8 cellular contexts compared by ENCODE assay signal in the genomic region with DNA sequence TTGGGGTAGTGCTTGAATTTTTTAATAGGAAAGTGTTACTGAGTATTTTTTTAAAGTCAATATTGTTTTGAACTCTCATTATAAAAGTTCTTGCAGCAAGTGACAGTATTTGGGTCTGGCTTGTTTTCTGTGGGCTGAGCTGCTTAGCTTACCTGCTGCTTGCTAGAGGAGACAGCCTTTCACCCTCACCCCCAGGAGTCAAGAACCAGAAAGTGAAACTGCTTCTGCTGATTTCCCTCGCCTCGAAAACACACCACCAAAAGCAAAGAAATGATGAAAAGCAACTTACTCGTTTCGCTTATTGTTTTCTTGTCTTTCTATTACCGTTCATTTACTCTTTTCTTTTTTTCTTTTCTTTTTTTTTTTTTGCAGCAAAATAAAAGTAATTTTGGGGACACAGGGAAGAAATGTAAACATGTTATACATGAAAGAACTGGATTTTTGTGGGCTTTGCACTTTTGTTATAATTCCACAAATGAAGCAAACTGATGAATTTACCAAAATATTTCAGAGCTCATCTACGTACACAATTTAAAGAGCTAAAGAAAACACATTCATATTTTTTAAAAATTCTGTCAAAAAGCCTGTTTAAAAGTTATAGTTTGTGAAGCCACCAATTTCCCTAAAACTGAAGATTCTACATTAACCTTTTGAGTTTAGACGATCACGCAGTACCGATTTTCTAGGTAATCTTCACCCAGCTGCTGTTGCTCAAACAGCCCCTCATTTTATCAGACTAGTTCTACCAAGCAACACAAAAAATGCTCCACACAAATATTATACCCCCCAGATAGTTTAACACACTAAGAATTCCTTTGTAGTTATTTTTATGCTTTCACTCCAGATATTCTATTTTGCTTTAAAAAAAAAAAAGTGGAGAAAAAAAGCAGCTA. TPM values are rescaled to one million over a fixed set of nuclear protein-coding genes. Genes with fewer than 3 reads are reported as not detected.
DNase-seq lines count a peak whose midpoint lies in the region; ATAC-seq, FAIRE-seq and TF ChIP-seq lines count a peak whose summit lies in the region.

No MANE protein-coding gene starts in this region.

- CTCF ChIA-PET in K562 (lab: Yijun Ruan, JAX; ENCODE audit: low intra/inter-chr PET ratio) (no interaction called here), SK-N-SH (lab: Yijun Ruan, JAX) (interaction anchor here (1.5 to 4.1 kb wide), 2 partner anchors 26 to 143 kb away, joined by 3 to 24 read pairs; no protein-coding TSS in a partner anchor)

- ATAC-seq in GM21447 (IDR thresholded peaks at IDR 0.05; ENCODE audit: unreplicated experiment) (peak; percentile 52), K562 (no peak), omental fat pad (ENCODE audit: low FRiP score) (no peak)
- no peak for ATAC-seq in stimulated activated effector memory CD8-positive, alpha-beta T cell treated with anti-CD3 and anti-CD28 coated beads, Interleukin-12 subunit alpha, Interleukin-12 subunit beta, amount 100 ng/mL, for 72 hours

- H3K4me1 Mint-ChIP-seq in stimulated activated effector memory CD8-positive, alpha-beta T cell treated with anti-CD3 and anti-CD28 coated beads, Interleukin-12 subunit alpha, Interleukin-12 subunit beta, amount 100 ng/mL, for 72 hours = peaks cover 79% of the 10 kb centered on the region

- H3K27me3 ChIP-seq in OCI-LY3 (ENCODE audit: low read depth, low read length) (no peaks in the 10 kb centered on the region), K562 (ENCODE audit: control insufficient read depth in 2 of 2, insufficient read depth in 2 of 2, low read length in 2 of 2) (peaks cover 47 to 51% of the 10 kb centered on the region in 2 experiments), SK-N-SH (ENCODE audit: insufficient read depth) (peaks cover 8% of the 10 kb centered on the region; the same call in 1 of the 2 replicates)

- POLR2A ChIA-PET in K562 (lab: Yijun Ruan, JAX) (no interaction called here), SK-N-SH (lab: Yijun Ruan, JAX) (interaction anchor here (1.2 kb wide), 1 partner anchor 8 kb away, joined by 3 read pairs; no protein-coding TSS in a partner anchor)

- TF ChIP-seq CTCF in OCI-LY3 (IDR thresholded peaks at IDR 0.05; ENCODE audit: low read depth, low read length) (no peak), K562 (IDR thresholded peaks at IDR 0.05 in 2 of 3, conservative IDR thresholded peaks at IDR 0.05 in 1 of 3; ENCODE audit: insufficient read depth in 2 of 3, low read depth in 1 of 3, low read length in 3 of 3) (no peak), omental fat pad (IDR thresholded peaks at IDR 0.05) (no peak), SK-N-SH (IDR thresholded peaks at IDR 0.05) (no peak)

- peaks cover 23% of the 10 kb centered on the region for H3K4me1 ChIP-seq in OCI-LY3 (ENCODE audit: low read length)
- H3K4me1 ChIP-seq in K562 (replicated peaks in 1 of 2; ENCODE audit: control insufficient read depth in 2 of 2, insufficient read depth in 2 of 2, low read length in 2 of 2) = no peaks in the 10 kb centered on the region
- peaks cover 0 to 33% of the 10 kb centered on the region in 2 experiments; a peak in 3 of 4 replicates for H3K4me1 ChIP-seq in SK-N-SH (ENCODE audit: control insufficient read depth in 1 of 2, insufficient read depth in 2 of 2, low read depth in 1 of 2, low read length in 1 of 2)

- intact Hi-C loops in K562 (cut with micrococcal nuclease) = no loop called here

- H2AFZ ChIP-seq in OCI-LY3 (ENCODE audit: low read depth, low read length) (peak overlapping the region; percentile 87; the same call in 1 of the 2 replicates), K562 (ENCODE audit: low read depth, low read length) (no peak overlapping the region), SK-N-SH (ENCODE audit: low read depth) (no peak overlapping the region)

- TF ChIP-seq RAD21 in K562 (CRISPR knock-in tag; conservative IDR thresholded peaks at IDR 0.05 in 1 of 2, IDR thresholded peaks at IDR 0.05 in 1 of 2) = no peak
- no peak for TF ChIP-seq RAD21 in SK-N-SH (IDR thresholded peaks at IDR 0.05; ENCODE audit: low read length)

- no TSS peak for BruUV-seq in K562 (replicated peaks; lab: Mats Ljungman, UMichigan)

- DNase-seq in K562 (ENCODE audit: extremely low read depth in 1 of 4, low spot score in 3 of 4) = no peak
- DNase-seq in stimulated activated effector memory CD8-positive, alpha-beta T cell treated with anti-CD3 and anti-CD28 coated beads, Interleukin-12 subunit alpha, Interleukin-12 subunit beta, amount 100 ng/mL, for 72 hours (ENCODE audit: low spot score in 2 of 2) = peak in 1 of 2 donors; percentile 67
- no peak for DNase-seq in omental fat pad (ENCODE audit: low spot score)
- no peak for DNase-seq in SK-N-SH
- no peak for DNase-seq in cerebellar cortex (ENCODE audit: low spot score)
- no peak for DNase-seq in NCI-H524 treated with DMSO at 0.1 percent for 48 hours (lab: John Stamatoyannopoulos, UW)

- H3K36me3 Mint-ChIP-seq in stimulated activated effector memory CD8-positive, alpha-beta T cell treated with anti-CD3 and anti-CD28 coated beads, Interleukin-12 subunit alpha, Interleukin-12 subunit beta, amount 100 ng/mL, for 72 hours = peaks cover 11% of the 10 kb centered on the region

- H3K4me3 Mint-ChIP-seq in stimulated activated effector memory CD8-positive, alpha-beta T cell treated with anti-CD3 and anti-CD28 coated beads, Interleukin-12 subunit alpha, Interleukin-12 subunit beta, amount 100 ng/mL, for 72 hours = peak overlapping the region; percentile 80

- WGBS in K562 (ENCODE audit: insufficient coverage, low coverage, missing lambda C conversion rate) = 0% methylated on average over 9 of the region's 9 CpGs
- WGBS in SK-N-SH (ENCODE audit: low lambda C conversion rate) = 86% methylated on average over 9 of the region's 9 CpGs

- H3K9me2 ChIP-seq in SK-N-SH = no peaks in the 10 kb centered on the region

- H3K9me1 ChIP-seq in K562 (ENCODE audit: control insufficient read depth, insufficient read depth, low read length) = no peaks in the 10 kb centered on the region

- H3K27ac ChIP-seq in OCI-LY3 (ENCODE audit: low read length) (no peak overlapping the region), K562 (ENCODE audit: extremely low read depth, low read depth, low read length) (no peak overlapping the region), SK-N-SH (ENCODE audit: low read depth in 2 of 2, low read length in 1 of 2) (no peak overlapping the region)

- H3K4me3 ChIP-seq in OCI-LY3 (ENCODE audit: low read length) (peak overlapping the region; percentile 64), K562 (no peak overlapping the region), SK-N-SH (ENCODE audit: low read depth in 2 of 2, low read length in 1 of 2) (no peak overlapping the region)

- in situ Hi-C loops in K562 (cut with MboI) = no loop called here

- H3K4me2 ChIP-seq in OCI-LY3 (ENCODE audit: low read length) = peak overlapping the region; percentile 77
- no peak overlapping the region for H3K4me2 ChIP-seq in K562 (ENCODE audit: insufficient read depth, low read length)
- H3K4me2 ChIP-seq in SK-N-SH = no peak overlapping the region

- H3K9ac ChIP-seq in OCI-LY3 (ENCODE audit: low read length) (peak overlapping the region; percentile 47), K562 (ENCODE audit: insufficient read depth in 1 of 2, low read depth in 2 of 2, low read length in 2 of 2) (no peak overlapping the region), SK-N-SH (no peak overlapping the region)

- H4K20me1 ChIP-seq in OCI-LY3 (ENCODE audit: insufficient read depth, low read length) (no peaks in the 10 kb centered on the region), K562 (replicated peaks; ENCODE audit: control insufficient read depth, insufficient read depth, low read length) (peaks cover 8% of the 10 kb centered on the region; the same call in 1 of the 2 replicates), SK-N-SH (ENCODE audit: insufficient read depth) (no peaks in the 10 kb centered on the region)

- H3K79me2 ChIP-seq in OCI-LY3 (ENCODE audit: low read length) (no peaks in the 10 kb centered on the region), K562 (ENCODE audit: control insufficient read depth, insufficient read depth, low read length) (no peaks in the 10 kb centered on the region), SK-N-SH (ENCODE audit: insufficient read depth) (no peaks in the 10 kb centered on the region)

- H3K9me3 ChIP-seq in OCI-LY3 (ENCODE audit: insufficient read depth, low read length) (no peaks in the 10 kb centered on the region), K562 (replicated peaks; ENCODE audit: control insufficient read depth, insufficient read depth, low read depth, low read length) (no peaks in the 10 kb centered on the region), SK-N-SH (no peaks in the 10 kb centered on the region)

- FAIRE-seq in K562 (lab: Jason Lieb, UNC) = peak; percentile 56

- no peak for TF ChIP-seq POLR2A in K562 (conservative IDR thresholded peaks at IDR 0.05)

- no peaks in the 10 kb centered on the region for H3F3A ChIP-seq in SK-N-SH (replicated peaks; ENCODE audit: insufficient read depth)

- H3K9me3 Mint-ChIP-seq in stimulated activated effector memory CD8-positive, alpha-beta T cell treated with anti-CD3 and anti-CD28 coated beads, Interleukin-12 subunit alpha, Interleukin-12 subunit beta, amount 100 ng/mL, for 72 hours = no peaks in the 10 kb centered on the region

- H3K36me3 ChIP-seq in OCI-LY3 (replicated peaks; ENCODE audit: low read depth, low read length) (no peaks in the 10 kb centered on the region), K562 (ENCODE audit: control insufficient read depth, insufficient read depth, low read length) (no peaks in the 10 kb centered on the region), SK-N-SH (replicated peaks in 1 of 2; ENCODE audit: control insufficient read depth in 1 of 2, insufficient read depth in 2 of 2, low read length in 1 of 2) (no peaks in the 10 kb centered on the region)

- H3K27ac Mint-ChIP-seq in stimulated activated effector memory CD8-positive, alpha-beta T cell treated with anti-CD3 and anti-CD28 coated beads, Interleukin-12 subunit alpha, Interleukin-12 subunit beta, amount 100 ng/mL, for 72 hours = peak overlapping the region; percentile 93

- TF ChIP-seq EP300 in K562 (IDR thresholded peaks at IDR 0.05; ENCODE audit: low read length) (no peak), SK-N-SH (IDR thresholded peaks at IDR 0.05; ENCODE audit: borderline replicate concordance in 1 of 2, low read depth in 1 of 2, low read length in 1 of 2) (no peak)

RNA-seq across cellular contexts. Expression of a gene that starts 1.7 kb away (rescaled TPM):
- total RNA-seq in K562 (2011; cell fraction: chromatin; rRNA removed; ENCODE audit: low replicate concordance) = not detected in 2 replicates
- total RNA-seq in K562 (2011; cell fraction: nucleolus; rRNA removed) = not detected in 2 replicates
- total RNA-seq in K562 (2011; cell fraction: nucleoplasm; rRNA removed) = not detected in 2 replicates
- total RNA-seq in K562 (2014; rRNA removed) = not detected in 2 replicates
- total RNA-seq in K562 (2014; rRNA removed; fragmentation: Illumina TruSeq; extraction: Trizol) = not detected in 2 replicates
- not detected in 2 replicates for total RNA-seq in K562 (2015; rRNA removed; fragmentation: Illumina TruSeq; extraction: Trizol)
- 0.04 and 0.16 TPM in 2 replicates for total RNA-seq in K562 (2021)
- not detected in 2 replicates for polyA plus RNA-seq in K562 (2011; rRNA removed)
- not detected in 2 replicates for polyA plus RNA-seq in K562 (2011; cell fraction: cytosol; rRNA removed)
- not detected in 2 replicates for polyA plus RNA-seq in K562 (2011; cell fraction: nucleus; rRNA removed)
- polyA plus RNA-seq in K562 (2012) = not detected in 2 replicates
- not detected in 2 replicates for polyA plus RNA-seq in K562 (2014; fragmentation: Illumina TruSeq; extraction: Trizol)
- not detected for polyA plus RNA-seq in K562 (2014; fragmentation: Nextera tagmentation; extraction: Ambion mirVana)
- not detected in 2 replicates for polyA plus RNA-seq in K562 (2014; rRNA removed)
- not detected in 2 replicates for polyA minus RNA-seq in K562 (2011; rRNA and poly(A)+ RNA removed)
- not detected in 2 replicates for polyA minus RNA-seq in K562 (2011; cell fraction: cytosol; rRNA and poly(A)+ RNA removed)
- polyA minus RNA-seq in K562 (2011; cell fraction: nucleus; rRNA and poly(A)+ RNA removed) = not detected in 2 replicates
- 1 to 10 TPM; 1.4 to 3.3 (median 2.2) TPM for total RNA-seq in omental fat pad
- 0.05 TPM in 1 of 2 replicates, not detected in the other for polyA plus RNA-seq in SK-N-SH (2012; rRNA removed)
- polyA plus RNA-seq in SK-N-SH (2012; cell fraction: cytosol; rRNA removed) = 0.01 and 0.07 TPM in 2 replicates
- not detected in 2 replicates for polyA plus RNA-seq in SK-N-SH (2012; cell fraction: nucleus; rRNA removed)
